Comparison of ENCODE assay signal across 23 cellular contexts in the genomic region with DNA sequence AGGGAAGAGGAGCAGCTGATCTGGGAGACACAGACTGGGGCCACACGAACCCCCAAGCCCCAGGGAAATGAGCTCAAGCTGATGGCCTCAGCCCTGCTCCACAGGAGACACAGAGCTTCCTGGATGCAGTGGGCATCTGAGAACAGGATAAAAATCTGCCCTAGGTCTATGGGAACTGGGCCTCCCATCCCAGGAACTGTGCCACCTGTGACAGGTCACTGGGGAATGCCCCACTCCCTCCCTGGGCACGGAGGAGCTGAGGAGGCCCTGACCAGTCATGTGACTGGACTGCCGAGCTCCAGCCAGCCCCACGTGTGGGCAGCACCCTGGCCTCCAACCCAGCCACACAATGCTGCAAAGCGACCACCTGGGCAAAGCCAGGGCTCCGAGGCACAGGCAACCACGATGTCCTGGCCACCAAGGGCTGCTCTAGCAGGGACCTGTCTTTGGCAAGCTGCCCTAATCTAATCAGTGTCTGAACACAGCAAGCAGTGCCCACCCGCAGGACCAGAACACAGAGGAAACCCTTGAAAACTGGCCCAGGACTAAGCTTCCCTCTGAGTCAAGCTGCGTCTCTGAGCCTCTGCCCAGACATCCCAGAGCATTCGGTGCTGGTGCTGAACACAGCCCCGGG. TPM values are rescaled to one million over a fixed set of nuclear protein-coding genes. Genes with fewer than 3 reads are reported as not detected.
DNase-seq lines count a peak whose midpoint lies in the region; ATAC-seq and TF ChIP-seq lines count a peak whose summit lies in the region.
"Had no signal": no experiment of that assay in that cellular context is flagged by ENCODE, and none has a peak within 500 bp of the region (broad histone marks: within the 10 kb centered on the region; RNA-seq: fewer than 3 reads in every experiment).

No MANE protein-coding gene starts in this region.

- ATAC-seq in psoas muscle, result no peak
- ATAC-seq: activated T-helper 17 cell treated with anti-CD3 and anti-CD28 coated beads, Interleukin-2, amount 50 U/mL, for 72 hours; HCT116; natural killer cell treated with Interleukin-12 subunit alpha and Interleukin-12 subunit beta and Interleukin-15 and Interleukin-18, amount 100 ng/mL, for 72 hours had no signal

- no peak overlapping the region for H3K9ac ChIP-seq in liver (ENCODE audit: low read depth in 1 of 2, low read length in 2 of 2)
- H3K9ac ChIP-seq: BLaER1 had no signal

- H3K36me3 ChIP-seq in liver (ENCODE audit: control insufficient read depth in 4 of 4, insufficient read depth in 3 of 4, low read depth in 1 of 4, low read length in 3 of 4) (no peaks in the 10 kb centered on the region), psoas muscle (ENCODE audit: insufficient read depth in 1 of 2, low read depth in 1 of 2) (no peaks in the 10 kb centered on the region)
- H3K36me3 ChIP-seq: BLaER1, breast epithelium, vagina had no signal

- H3K27me3 ChIP-seq in liver (ENCODE audit: control insufficient read depth in 4 of 4, insufficient read depth in 4 of 4, low read length in 3 of 4) (no peaks in the 10 kb centered on the region), psoas muscle (ENCODE audit: insufficient read depth in 3 of 3, low read length in 2 of 3) (peaks cover 0 to 3% (median 0%) of the 10 kb centered on the region in 3 donors)
- H3K27me3 ChIP-seq: BLaER1, breast epithelium, vagina had no signal

- H3K4me3 ChIP-seq in liver (ENCODE audit: low read depth in 1 of 3, low read length in 3 of 3) (no peak overlapping the region), psoas muscle (no peak overlapping the region)
- H3K4me3 ChIP-seq: BLaER1, breast epithelium, vagina had no signal

- 55% methylated on average over 11 of the region's 11 CpGs for WGBS in liver
- 67 to 72% (median 69%) methylated on average over 11 of the region's 11 CpGs for WGBS in psoas muscle, 3 donors

- intact Hi-C loops in posterior vena cava (cut with DNase I) (no loop called here), psoas muscle (cut with DNase I) (no loop called here)

- no peak for TF ChIP-seq CTCF in liver (IDR thresholded peaks at IDR 0.05; ENCODE audit: low read depth, low read length, missing input control)
- no peak for TF ChIP-seq CTCF in psoas muscle (IDR thresholded peaks at IDR 0.05)

- peak in 1 of 2 donors; percentile 7 for TF ChIP-seq RAD21 in liver (IDR thresholded peaks at IDR 0.05)

- H3K4me1 ChIP-seq in liver (ENCODE audit: control insufficient read depth in 4 of 4, insufficient read depth in 4 of 4, low read length in 3 of 4) (peaks cover 14 to 39% (median 34%) of the 10 kb centered on the region in 4 donors), psoas muscle (no peaks in the 10 kb centered on the region)
- H3K4me1 ChIP-seq: breast epithelium, vagina had no signal

- H3K9me3 ChIP-seq in liver (ENCODE audit: control insufficient read depth in 4 of 4, low read length in 3 of 4) (no peaks in the 10 kb centered on the region), psoas muscle (no peaks in the 10 kb centered on the region)
- H3K9me3 ChIP-seq: BLaER1, breast epithelium, vagina had no signal

- DNase-seq in NCI-H748 (lab: John Stamatoyannopoulos, UW; ENCODE audit: unreplicated experiment) (peak; percentile 22), NCI-H748 treated with DMSO at 0.1 percent for 48 hours (lab: John Stamatoyannopoulos, UW) (no peak), SW480 (ENCODE audit: low spot score) (peak; percentile 32), posterior vena cava (ENCODE audit: low spot score) (peak; percentile 64), psoas muscle (no peak), retina (no peak)
- DNase-seq in stimulated activated CD4-positive, alpha-beta T cell treated with anti-CD3 and anti-CD28 coated beads, Interleukin-4, amount 100 ng/mL, for 1 hour, result no peak
- DNase-seq: 8988T; activated CD4-positive, alpha-beta T cell treated with anti-CD3 and anti-CD28 coated beads for 4 hours; dermis blood vessel endothelial cell; EL; mesendoderm; NCI-H1436; NCI-H526; SHP77; T-helper 1 cell had no signal

- H3K27ac ChIP-seq in liver (ENCODE audit: low read depth in 1 of 2, low read length in 2 of 2) (peak overlapping the region; percentile 3 to 59), psoas muscle (no peak overlapping the region)
- H3K27ac ChIP-seq: BLaER1, breast epithelium, vagina had no signal

TF ChIP-seq in liver, 16 proteins besides CTCF, POLR2A, EP300 and RAD21:
- TF ChIP-seq, protein P1, sequence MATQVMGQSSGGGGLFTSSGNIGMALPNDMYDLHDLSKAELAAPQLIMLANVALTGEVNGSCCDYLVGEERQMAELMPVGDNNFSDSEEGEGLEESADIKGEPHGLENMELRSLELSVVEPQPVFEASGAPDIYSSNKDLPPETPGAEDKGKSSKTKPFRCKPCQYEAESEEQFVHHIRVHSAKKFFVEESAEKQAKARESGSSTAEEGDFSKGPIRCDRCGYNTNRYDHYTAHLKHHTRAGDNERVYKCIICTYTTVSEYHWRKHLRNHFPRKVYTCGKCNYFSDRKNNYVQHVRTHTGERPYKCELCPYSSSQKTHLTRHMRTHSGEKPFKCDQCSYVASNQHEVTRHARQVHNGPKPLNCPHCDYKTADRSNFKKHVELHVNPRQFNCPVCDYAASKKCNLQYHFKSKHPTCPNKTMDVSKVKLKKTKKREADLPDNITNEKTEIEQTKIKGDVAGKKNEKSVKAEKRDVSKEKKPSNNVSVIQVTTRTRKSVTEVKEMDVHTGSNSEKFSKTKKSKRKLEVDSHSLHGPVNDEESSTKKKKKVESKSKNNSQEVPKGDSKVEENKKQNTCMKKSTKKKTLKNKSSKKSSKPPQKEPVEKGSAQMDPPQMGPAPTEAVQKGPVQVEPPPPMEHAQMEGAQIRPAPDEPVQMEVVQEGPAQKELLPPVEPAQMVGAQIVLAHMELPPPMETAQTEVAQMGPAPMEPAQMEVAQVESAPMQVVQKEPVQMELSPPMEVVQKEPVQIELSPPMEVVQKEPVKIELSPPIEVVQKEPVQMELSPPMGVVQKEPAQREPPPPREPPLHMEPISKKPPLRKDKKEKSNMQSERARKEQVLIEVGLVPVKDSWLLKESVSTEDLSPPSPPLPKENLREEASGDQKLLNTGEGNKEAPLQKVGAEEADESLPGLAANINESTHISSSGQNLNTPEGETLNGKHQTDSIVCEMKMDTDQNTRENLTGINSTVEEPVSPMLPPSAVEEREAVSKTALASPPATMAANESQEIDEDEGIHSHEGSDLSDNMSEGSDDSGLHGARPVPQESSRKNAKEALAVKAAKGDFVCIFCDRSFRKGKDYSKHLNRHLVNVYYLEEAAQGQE (IDR thresholded peaks at IDR 0.05), result no peak
- TF ChIP-seq, protein P2, sequence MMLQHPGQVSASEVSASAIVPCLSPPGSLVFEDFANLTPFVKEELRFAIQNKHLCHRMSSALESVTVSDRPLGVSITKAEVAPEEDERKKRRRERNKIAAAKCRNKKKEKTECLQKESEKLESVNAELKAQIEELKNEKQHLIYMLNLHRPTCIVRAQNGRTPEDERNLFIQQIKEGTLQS (IDR thresholded peaks at IDR 0.05), result no peak
- TF ChIP-seq FOXA2 (IDR thresholded peaks at IDR 0.05) (no peak), YY1 (IDR thresholded peaks at IDR 0.05) (peak; percentile 20), RXRA (IDR thresholded peaks at IDR 0.05) (peak in 1 of 2 donors; percentile 60), TAF1 (conservative IDR thresholded peaks at IDR 0.05) (no peak), HNF4A (conservative IDR thresholded peaks at IDR 0.05) (peak in 1 of 2 donors; percentile 62)
- TF ChIP-seq, protein P3, sequence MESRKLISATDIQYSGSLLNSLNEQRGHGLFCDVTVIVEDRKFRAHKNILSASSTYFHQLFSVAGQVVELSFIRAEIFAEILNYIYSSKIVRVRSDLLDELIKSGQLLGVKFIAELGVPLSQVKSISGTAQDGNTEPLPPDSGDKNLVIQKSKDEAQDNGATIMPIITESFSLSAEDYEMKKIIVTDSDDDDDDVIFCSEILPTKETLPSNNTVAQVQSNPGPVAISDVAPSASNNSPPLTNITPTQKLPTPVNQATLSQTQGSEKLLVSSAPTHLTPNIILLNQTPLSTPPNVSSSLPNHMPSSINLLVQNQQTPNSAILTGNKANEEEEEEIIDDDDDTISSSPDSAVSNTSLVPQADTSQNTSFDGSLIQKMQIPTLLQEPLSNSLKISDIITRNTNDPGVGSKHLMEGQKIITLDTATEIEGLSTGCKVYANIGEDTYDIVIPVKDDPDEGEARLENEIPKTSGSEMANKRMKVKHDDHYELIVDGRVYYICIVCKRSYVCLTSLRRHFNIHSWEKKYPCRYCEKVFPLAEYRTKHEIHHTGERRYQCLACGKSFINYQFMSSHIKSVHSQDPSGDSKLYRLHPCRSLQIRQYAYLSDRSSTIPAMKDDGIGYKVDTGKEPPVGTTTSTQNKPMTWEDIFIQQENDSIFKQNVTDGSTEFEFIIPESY (IDR thresholded peaks at IDR 0.05), result no peak
- TF ChIP-seq, protein P4, sequence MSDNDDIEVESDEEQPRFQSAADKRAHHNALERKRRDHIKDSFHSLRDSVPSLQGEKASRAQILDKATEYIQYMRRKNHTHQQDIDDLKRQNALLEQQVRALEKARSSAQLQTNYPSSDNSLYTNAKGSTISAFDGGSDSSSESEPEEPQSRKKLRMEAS (IDR thresholded peaks at IDR 0.05), result peak; percentile 24

RNA-seq across cellular contexts. Expression of a gene that starts 57.8 kb away (rescaled TPM):
- total RNA-seq in liver (100 to 1,000 TPM; 216 to 274 TPM), posterior vena cava (100 to 1,000 TPM in 1 of 2 donors, 10 to 100 TPM in 1; 82.2 to 135 TPM), psoas muscle (10 to 100 TPM in 2 of 4 donors, 1 to 10 TPM in 2; 4.1 to 15.4 (median 11.8) TPM)
- polyA plus RNA-seq in liver (100 to 1,000 TPM; 149 to 488 TPM), psoas muscle (10 to 100 TPM in 2 of 3 donors, 1 to 10 TPM in 1; 7.7 to 33.0 (median 19.5) TPM)

Comparison
In these comparisons a context has a peak if more than half of its experiments do, and no peak if none do; other contexts are left out.
1. DNase-seq: peak in NCI-H748 (single experiment), SW480 (single experiment) and posterior vena cava (single experiment); none in NCI-H748 treated with DMSO at 0.1 percent for 48 hours (single experiment), psoas muscle (0 of 2), stimulated activated CD4-positive, alpha-beta T cell treated with anti-CD3 and anti-CD28 coated beads, Interleukin-4, amount 100 ng/mL, for 1 hour (single experiment) and retina (single experiment).
2. RNA of a gene that starts 57.8 kb away (total RNA-seq): 216 to 274 TPM in liver and 82.2 to 135 TPM in posterior vena cava; 4.1 to 15.4 TPM in psoas muscle; every median in the first group is over 4 times any median in the second.